25 cellular contexts compared by ENCODE assay signal in genomic region chr17:6135216-6135615, GRCh38.
DNase-seq lines count a peak whose midpoint lies in the region; FAIRE-seq and TF ChIP-seq lines count a peak whose summit lies in the region.
"Had no signal": no experiment of that assay in that cellular context is flagged by ENCODE, and none has a peak within 500 bp of the region (broad histone marks: within the 10 kb centered on the region; RNA-seq: fewer than 3 reads in every experiment).

No MANE protein-coding gene starts in this region.

- H4K8ac ChIP-seq in H1 (ENCODE audit: extremely low read depth, insufficient read depth, low read length) = no peak overlapping the region

- no peak overlapping the region for H3K23ac ChIP-seq in H1 (ENCODE audit: insufficient read length)

- no peak overlapping the region for H2BK5ac ChIP-seq in H1 (ENCODE audit: low read depth, low read length)

- no peak overlapping the region for H3K4me3 ChIP-seq in H1 (ENCODE audit: extremely low read depth in 1 of 4, insufficient read depth in 2 of 4, low read depth in 3 of 4, low read length in 4 of 4)
- H3K4me3 ChIP-seq: A549; BLaER1 treated with 17β-estradiol and CSF1 and Interleukin-3, amounts not matched to agents 10 nM and 100 nM; GM12878 had no signal

- H3K18ac ChIP-seq in H1 (ENCODE audit: extremely low read depth, low read length) = no peak overlapping the region

- H2AK5ac ChIP-seq in H1 (ENCODE audit: low read depth, low read length) = no peak overlapping the region; the same call in 1 of the 2 replicates

- no peak overlapping the region for H3K9ac ChIP-seq in H1 (replicated peaks in 1 of 4; ENCODE audit: extremely low read depth in 1 of 4, low read depth in 3 of 4, low read length in 3 of 4)
- H3K9ac ChIP-seq: BLaER1 treated with 17β-estradiol and CSF1 and Interleukin-3, amounts not matched to agents 10 nM and 100 nM had no signal

- H3K27me3 ChIP-seq in H1 (replicated peaks in 1 of 4; ENCODE audit: control insufficient read depth in 3 of 4, extremely low read depth in 1 of 4, insufficient read depth in 3 of 4, low read length in 3 of 4) = no peaks in the 10 kb centered on the region
- H3K27me3 ChIP-seq: BE2C; BLaER1 treated with 17β-estradiol and CSF1 and Interleukin-3, amounts not matched to agents 10 nM and 100 nM had no signal

- peaks cover 4% of the 10 kb centered on the region for H3K4me1 Mint-ChIP-seq in nephron progenitor cell
- H3K4me1 Mint-ChIP-seq: CD14-positive monocyte; CD8-positive, alpha-beta memory T cell had no signal

- H2BK12ac ChIP-seq in H1 (ENCODE audit: low read depth, low read length) = peak overlapping the region; percentile 19; the same call in 1 of the 2 replicates

- WGBS in H1 (ENCODE audit: extremely low coverage in 1 of 2, insufficient coverage in 1 of 2, insufficient read length in 1 of 2, insufficient replicate concordance in 2 of 2, low coverage in 1 of 2, low lambda C conversion rate in 2 of 2, missing lambda C conversion rate in 1 of 2), 2 experiments = 76% methylated on average over 5 of the region's 5 CpGs; no CpG with 5 or more reads in 1 of the 2 experiments

- peaks cover 0 to 16% (median 14%) of the 10 kb centered on the region in 4 experiments; a peak in 6 of 7 replicates for H3K4me1 ChIP-seq in H1 (replicated peaks in 1 of 4; ENCODE audit: control insufficient read depth in 3 of 4, insufficient read depth in 4 of 4, low read length in 3 of 4)
- H3K4me1 ChIP-seq: A549; BE2C; BLaER1 treated with 17β-estradiol and CSF1 and Interleukin-3, amounts not matched to agents 10 nM and 100 nM had no signal

- peaks cover 2% of the 10 kb centered on the region for H3K23me2 ChIP-seq in H1 (ENCODE audit: low read depth, low read length)

- no peak overlapping the region for H2BK15ac ChIP-seq in H1 (ENCODE audit: low read length)

- H3K79me1 ChIP-seq in H1 (ENCODE audit: low read depth, low read length) = no peaks in the 10 kb centered on the region

- H3K4me2 ChIP-seq in H1 (ENCODE audit: insufficient read depth in 1 of 2, low read depth in 2 of 2, low read length in 2 of 2) = no peak overlapping the region
- H3K4me2 ChIP-seq: A549; BLaER1 treated with 17β-estradiol and CSF1 and Interleukin-3, amounts not matched to agents 10 nM and 100 nM had no signal

- H2AFZ ChIP-seq in H1 (ENCODE audit: low read length) = no peak overlapping the region

- no peaks in the 10 kb centered on the region for H3K36me3 ChIP-seq in H1 (ENCODE audit: control insufficient read depth in 2 of 4, insufficient read depth in 4 of 4, low read length in 3 of 4)
- H3K36me3 ChIP-seq: BE2C; BLaER1 treated with 17β-estradiol and CSF1 and Interleukin-3, amounts not matched to agents 10 nM and 100 nM had no signal

- H3K27me3 Mint-ChIP-seq in nephron progenitor cell (ENCODE audit: low read depth, poor library complexity) = peaks cover 24% of the 10 kb centered on the region

- no peak overlapping the region for H3K4ac ChIP-seq in H1 (replicated peaks; ENCODE audit: insufficient read length, low read depth, low read length)

- no peak overlapping the region for H4K5ac ChIP-seq in H1 (ENCODE audit: insufficient read length, low read depth, low read length)

- TF ChIP-seq CTCF in H1 (IDR thresholded peaks at IDR 0.05; ENCODE audit: control extremely low read depth in 1 of 3, insufficient read depth in 1 of 3, low read depth in 1 of 3, low read length in 3 of 3) (no peak), nephron progenitor cell (IDR thresholded peaks at IDR 0.05) (no peak)

- H3K56ac ChIP-seq in H1 (replicated peaks; ENCODE audit: insufficient read length, low read depth, low read length) = no peak overlapping the region

- 0 out of 2 replicates have a peak overlapping the region, but pooled peaks have one; percentile 15 for H2BK20ac ChIP-seq in H1 (ENCODE audit: low read length)

- TF ChIP-seq RAD21 in H1 (IDR thresholded peaks at IDR 0.05 in 1 of 2, conservative IDR thresholded peaks at IDR 0.05 in 1 of 2; ENCODE audit: low read depth in 2 of 2, low read length in 2 of 2) = no peak

- no peaks in the 10 kb centered on the region for H3K36me3 Mint-ChIP-seq in nephron progenitor cell (ENCODE audit: low read depth)
- H3K36me3 Mint-ChIP-seq: CD14-positive monocyte; CD8-positive, alpha-beta memory T cell had no signal

- TF ChIP-seq EP300 in H1 (IDR thresholded peaks at IDR 0.05; ENCODE audit: borderline replicate concordance in 1 of 2, low read depth in 2 of 2, low read length in 2 of 2) = no peak

- H3K14ac ChIP-seq in H1 (ENCODE audit: insufficient read length) = no peak overlapping the region

- CTCF ChIA-PET in H1 (lab: Charles Lee; ENCODE audit: partially characterized antibody) = interaction anchor here (0.7 to 1.3 kb wide), 3 partner anchors 11 to 417 kb away, joined by 3 read pairs; no protein-coding TSS in a partner anchor

- H3K27ac Mint-ChIP-seq in nephron progenitor cell = no peak overlapping the region
- H3K27ac Mint-ChIP-seq: CD14-positive monocyte; CD4-positive, alpha-beta T cell; CD8-positive, alpha-beta memory T cell had no signal

- no peaks in the 10 kb centered on the region for H3K79me2 ChIP-seq in H1 (ENCODE audit: control insufficient read depth in 1 of 2, insufficient read depth in 2 of 2, low read length in 2 of 2)

- H4K20me1 ChIP-seq in H1 (replicated peaks in 1 of 2; ENCODE audit: control insufficient read depth in 1 of 2, insufficient read depth in 2 of 2, low read length in 2 of 2) = no peaks in the 10 kb centered on the region
- H4K20me1 ChIP-seq: BLaER1 treated with 17β-estradiol and CSF1 and Interleukin-3, amounts not matched to agents 10 nM and 100 nM had no signal

- no peaks in the 10 kb centered on the region for H3K9me3 Mint-ChIP-seq in nephron progenitor cell
- H3K9me3 Mint-ChIP-seq: CD4-positive, alpha-beta T cell had no signal

- FAIRE-seq in H1 (lab: Jason Lieb, UNC) = no peak
- FAIRE-seq: A549, D721Med, GM12878 had no signal

- no peak overlapping the region for H2BK120ac ChIP-seq in H1 (replicated peaks; ENCODE audit: low read depth, low read length)

- DNase-seq in NCI-H2171 treated with DMSO at 0.1 percent for 48 hours (lab: John Stamatoyannopoulos, UW) (peak; percentile 7), NCI-H2171 (lab: John Stamatoyannopoulos, UW) (no peak), NCI-H1694 (lab: John Stamatoyannopoulos, UW) (peak; percentile 9), NCI-H446 treated with DMSO at 0.1 percent for 48 hours (lab: John Stamatoyannopoulos, UW) (peak; percentile 87), H1 (ENCODE audit: low read depth in 1 of 2, low spot score in 2 of 2) (no peak), nephron progenitor cell (no peak)
- DNase-seq in stimulated activated CD4-positive, alpha-beta T cell treated with anti-CD3 and anti-CD28 coated beads, Interleukin-2, amount 100 ng/mL, for 24 hours = no peak
- no peak for DNase-seq in stimulated activated CD4-positive, alpha-beta T cell treated with anti-CD3 and anti-CD28 coated beads, Interleukin-4, amount 100 ng/mL, for 4 hours
- DNase-seq: 8988T; ACHN; AML-193; BE2C; CD4-positive, alpha-beta T cell; CD8-positive, alpha-beta memory T cell; DMS153; DND-41; GDM1; GOT3; H7; HCEC 1CT had no signal

- no peak for TF ChIP-seq POLR2A in H1 (IDR thresholded peaks at IDR 0.05; ENCODE audit: control extremely low read depth in 1 of 2, low read depth in 2 of 2, low read length in 2 of 2)

- POLR2A ChIA-PET in H1 (lab: Charles Lee; ENCODE audit: partially characterized antibody) = interaction anchor here (1.7 kb wide), 1 partner anchor 13 kb away, joined by 4 read pairs; no protein-coding TSS in a partner anchor

- no peaks in the 10 kb centered on the region for H3K9me3 ChIP-seq in H1 (ENCODE audit: insufficient read depth in 2 of 2, low read depth in 1 of 2, low read length in 1 of 2)
- H3K9me3 ChIP-seq: A549; BE2C; BLaER1 treated with 17β-estradiol and CSF1 and Interleukin-3, amounts not matched to agents 10 nM and 100 nM had no signal

- no peak overlapping the region for H3K27ac ChIP-seq in H1 (ENCODE audit: low read depth, low read length)
- H3K27ac ChIP-seq: A549; BLaER1 treated with 17β-estradiol and CSF1 and Interleukin-3, amounts not matched to agents 10 nM and 100 nM had no signal

- H3K4me3 Mint-ChIP-seq in nephron progenitor cell = no peak overlapping the region
- H3K4me3 Mint-ChIP-seq: CD14-positive monocyte; CD4-positive, alpha-beta T cell; CD8-positive, alpha-beta memory T cell had no signal

- no peak overlapping the region for H4K91ac ChIP-seq in H1 (replicated peaks; ENCODE audit: insufficient read length, low read length)

TF ChIP-seq in H1, 55 proteins besides CTCF, POLR2A, EP300 and RAD21 (continues in another document):
- TF ChIP-seq NRF1 (IDR thresholded peaks at IDR 0.05; ENCODE audit: low read depth, low read length) (no peak), EZH2 (IDR thresholded peaks at IDR 0.05; ENCODE audit: low read depth, low read length, severe bottlenecking) (no peak), SUZ12 (IDR thresholded peaks at IDR 0.05; ENCODE audit: low read length) (no peak), USF2 (IDR thresholded peaks at IDR 0.05; ENCODE audit: low read length) (no peak), POU5F1 (IDR thresholded peaks at IDR 0.05; ENCODE audit: low read depth, low read length) (no peak), ATF2 (IDR thresholded peaks at IDR 0.05; ENCODE audit: low read length) (no peak), FOSL1 (IDR thresholded peaks at IDR 0.05; ENCODE audit: insufficient read depth, low read depth, low read length) (no peak), BRCA1 (IDR thresholded peaks at IDR 0.05; ENCODE audit: low read depth, low read length) (no peak), RXRA (IDR thresholded peaks at IDR 0.05; ENCODE audit: insufficient read depth, low read depth, low read length) (no peak), TCF12 (IDR thresholded peaks at IDR 0.05; ENCODE audit: low read depth, low read length) (no peak), CTBP2 (IDR thresholded peaks at IDR 0.05; ENCODE audit: borderline replicate concordance, insufficient read depth, insufficient read length, low read length) (no peak)

Comparison
In these comparisons a context has a peak if more than half of its experiments do, and no peak if none do; other contexts are left out.
1. DNase-seq: peak in NCI-H2171 treated with DMSO at 0.1 percent for 48 hours (single experiment), NCI-H1694 (single experiment) and NCI-H446 treated with DMSO at 0.1 percent for 48 hours (single experiment); none in NCI-H2171 (single experiment), H1 (0 of 2), nephron progenitor cell (single experiment), stimulated activated CD4-positive, alpha-beta T cell treated with anti-CD3 and anti-CD28 coated beads, Interleukin-2, amount 100 ng/mL, for 24 hours (0 of 2) and stimulated activated CD4-positive, alpha-beta T cell treated with anti-CD3 and anti-CD28 coated beads, Interleukin-4, amount 100 ng/mL, for 4 hours (0 of 2).